7 cellular contexts compared by ENCODE assay signal in genomic region chr11:77914307-77914936, GRCh38.
DNase-seq lines count a peak whose midpoint lies in the region; TF ChIP-seq lines count a peak whose summit lies in the region.
"Not testable (repeated sequence)": the region's sequence is repeated elsewhere in the genome, so short reads cannot be mapped to it uniquely, and the experiment has no call there.

No MANE protein-coding gene starts in this region.

- TF ChIP-seq EP300 in esophagus muscularis mucosa (IDR thresholded peaks at IDR 0.05): not testable (repeated sequence)

- not testable (repeated sequence) for H3K27me3 ChIP-seq in esophagus muscularis mucosa

- H3K27ac Mint-ChIP-seq in activated T-cell treated with anti-CD3 and anti-CD28 coated beads, Interleukin-2, amount 50 U/mL, for 24 hours: peak overlapping the region; percentile 55

- H3K27me3 Mint-ChIP-seq in activated T-cell treated with anti-CD3 and anti-CD28 coated beads, Interleukin-2, amount 50 U/mL, for 24 hours: not testable (repeated sequence)

- peak overlapping the region in 3 of 4 donors; percentile 4 to 53 (median 9) for H3K27ac ChIP-seq in esophagus muscularis mucosa (replicated peaks in 1 of 4)

- H3K4me1 Mint-ChIP-seq in activated T-cell treated with anti-CD3 and anti-CD28 coated beads, Interleukin-2, amount 50 U/mL, for 24 hours (ENCODE audit: low read depth): not testable (repeated sequence)

- intact Hi-C loops in esophagus muscularis mucosa (cut with DNase I): not testable (repeated sequence)

- H3K36me3 Mint-ChIP-seq in activated T-cell treated with anti-CD3 and anti-CD28 coated beads, Interleukin-2, amount 50 U/mL, for 24 hours (ENCODE audit: low read depth): peaks cover 73% of the 10 kb centered on the region

- H3K36me3 ChIP-seq in esophagus muscularis mucosa: peaks cover 0 to 26% (median 16%) of the 10 kb centered on the region in 4 donors

- TF ChIP-seq CTCF in esophagus muscularis mucosa (IDR thresholded peaks at IDR 0.05): not testable (repeated sequence)

- H3K4me1 ChIP-seq in esophagus muscularis mucosa: peaks cover 6 to 33% (median 28%) of the 10 kb centered on the region in 4 donors

- not testable (repeated sequence) for H3K9me3 ChIP-seq in esophagus muscularis mucosa

- DNase-seq in Daoy (ENCODE audit: low read depth) (peak; percentile 77), NCI-H1092 (lab: John Stamatoyannopoulos, UW) (peak; percentile 76), NCI-H748 (lab: John Stamatoyannopoulos, UW; ENCODE audit: unreplicated experiment) (peak; percentile 92), kidney tubule cell (ENCODE audit: low spot score) (peak; percentile 51), renal cortical epithelial cell (ENCODE audit: low read depth) (peak; percentile 67)
- DNase-seq in activated T-cell treated with anti-CD3 and anti-CD28 coated beads, Interleukin-2, amount 50 U/mL, for 24 hours; esophagus muscularis mucosa (ENCODE audit: extremely low spot score): not testable (repeated sequence)

- TF ChIP-seq POLR2A in esophagus muscularis mucosa (IDR thresholded peaks at IDR 0.05; ENCODE audit: low read depth): not testable (repeated sequence)

- H3K4me3 ChIP-seq in esophagus muscularis mucosa: not testable (repeated sequence)

- H3K4me3 Mint-ChIP-seq in activated T-cell treated with anti-CD3 and anti-CD28 coated beads, Interleukin-2, amount 50 U/mL, for 24 hours: not testable (repeated sequence)

- H3K9me3 Mint-ChIP-seq in activated T-cell treated with anti-CD3 and anti-CD28 coated beads, Interleukin-2, amount 50 U/mL, for 24 hours: not testable (repeated sequence)

- WGBS in esophagus muscularis mucosa: 18% methylated on average over 4 of the region's 4 CpGs
